ENCODE assay signal across 8 cellular contexts in genomic region chr17:40068129-40068581, GRCh38. TPM values are rescaled to one million over a fixed set of nuclear protein-coding genes. Genes with fewer than 3 reads are reported as not detected.
DNase-seq lines count a peak whose midpoint lies in the region; ATAC-seq and TF ChIP-seq lines count a peak whose summit lies in the region.

No MANE protein-coding gene starts in this region.

- POLR2A ChIA-PET in activated B cell treated with CpG ODN at 0.5 μM for 24 hours (lab: Charles Lee): interaction anchor here (1.5 to 2.0 kb wide), 2 partner anchors 14 to 22 kb away, joined by 3 to 10 read pairs; partner anchors contain the start of gene MED24

- no peaks in the 10 kb centered on the region for H3K9me3 Mint-ChIP-seq in activated B cell treated with CpG ODN at 0.5 μM for 24 hours
- peaks cover 6% of the 10 kb centered on the region for H3K9me3 Mint-ChIP-seq in glutamatergic neuron (ENCODE audit: unreplicated experiment)

- H2AFZ ChIP-seq in GM23248: peak overlapping the region; percentile 78; the same call in 1 of the 2 replicates
- no peak overlapping the region for H2AFZ ChIP-seq in Karpas-422 (ENCODE audit: low read length)

- H3F3A ChIP-seq in GM23248 (ENCODE audit: insufficient read depth): peaks cover 22% of the 10 kb centered on the region

- peak overlapping the region; percentile 99 for H3K4me2 ChIP-seq in GM23248 (ENCODE audit: unreplicated experiment)
- no peak overlapping the region for H3K4me2 ChIP-seq in Karpas-422 (ENCODE audit: low read depth, low read length, poor library complexity, severe bottlenecking)

- no peak for TF ChIP-seq EP300 in gastroesophageal sphincter (IDR thresholded peaks at IDR 0.05)

- H3K9ac ChIP-seq in GM23248 (peak overlapping the region; percentile 83), Karpas-422 (ENCODE audit: low read length) (no peak overlapping the region)

- peak overlapping the region; percentile 86 for H3K4me3 Mint-ChIP-seq in activated B cell treated with CpG ODN at 0.5 μM for 24 hours
- H3K4me3 Mint-ChIP-seq in glutamatergic neuron (ENCODE audit: unreplicated experiment): no peak overlapping the region

- intact Hi-C loops in activated B cell treated with CpG ODN at 0.5 μM for 24 hours (cut with micrococcal nuclease) (no loop called here), gastrocnemius medialis (cut with DNase I; ENCODE audit: low total_unique reads) (no loop called here)

- peak overlapping the region; percentile 77 for H3K27ac Mint-ChIP-seq in activated B cell treated with CpG ODN at 0.5 μM for 24 hours
- no peak overlapping the region for H3K27ac Mint-ChIP-seq in glutamatergic neuron (ENCODE audit: unreplicated experiment)

- TF ChIP-seq CTCF in activated B cell treated with CpG ODN at 0.5 μM for 24 hours (IDR thresholded peaks at IDR 0.05) (no peak), gastroesophageal sphincter (IDR thresholded peaks at IDR 0.05) (no peak), gastrocnemius medialis (IDR thresholded peaks at IDR 0.05 in 4 of 5, conservative IDR thresholded peaks at IDR 0.05 in 1 of 5) (no peak), glutamatergic neuron (IDR thresholded peaks at IDR 0.05; ENCODE audit: partially characterized antibody, unreplicated experiment) (no peak)

- H3K4me1 ChIP-seq in GM23248 (ENCODE audit: insufficient read depth) (peaks cover 62% of the 10 kb centered on the region), gastroesophageal sphincter (peaks cover 17 to 98% (median 88%) of the 10 kb centered on the region in 3 donors), gastrocnemius medialis (peaks cover 90 to 93% of the 10 kb centered on the region in 2 donors), Karpas-422 (ENCODE audit: low read length) (peaks cover 52% of the 10 kb centered on the region)

- H3K27ac ChIP-seq in GM23248: peak overlapping the region; percentile 84
- peak overlapping the region; percentile 66 to 99 (median 97) for H3K27ac ChIP-seq in gastroesophageal sphincter
- peak overlapping the region; percentile 100 for H3K27ac ChIP-seq in gastrocnemius medialis
- H3K27ac ChIP-seq in Karpas-422 (ENCODE audit: low read length): no peak overlapping the region

- H3K4me3 ChIP-seq in GM23248 (peak overlapping the region; percentile 75), gastroesophageal sphincter (peak overlapping the region in 1 of 2 donors; percentile 44), gastrocnemius medialis (peak overlapping the region in 3 of 4 donors; percentile 50 to 61 (median 54)), H7 (ENCODE audit: insufficient read depth, low read depth, low read length) (no peak overlapping the region), Karpas-422 (ENCODE audit: low read length) (no peak overlapping the region)

- H3K36me3 Mint-ChIP-seq in activated B cell treated with CpG ODN at 0.5 μM for 24 hours (ENCODE audit: low read depth) (no peaks in the 10 kb centered on the region), glutamatergic neuron (ENCODE audit: unreplicated experiment) (no peaks in the 10 kb centered on the region)

- WGBS in GM23248 (ENCODE audit: low coverage in 1 of 2, low lambda C conversion rate in 2 of 2, missing lambda C conversion rate in 2 of 2), 2 experiments: 21 to 30% methylated on average over 4 of the region's 4 CpGs
- WGBS in gastroesophageal sphincter (ENCODE audit: low coverage in 1 of 2), 2 donors: 0 to 4% methylated on average over 2 to 4 of the region's 4 CpGs

- TF ChIP-seq POLR2A in gastroesophageal sphincter (IDR thresholded peaks at IDR 0.05) (no peak), gastrocnemius medialis (IDR thresholded peaks at IDR 0.05) (no peak)

- H3K9me3 ChIP-seq in GM23248 (ENCODE audit: low read depth) (no peaks in the 10 kb centered on the region), gastroesophageal sphincter (no peaks in the 10 kb centered on the region), gastrocnemius medialis (no peaks in the 10 kb centered on the region), Karpas-422 (ENCODE audit: low read length) (no peaks in the 10 kb centered on the region)

- ATAC-seq in activated B cell treated with CpG ODN at 0.5 μM for 24 hours (ENCODE audit: low read depth): no peak
- ATAC-seq in gastroesophageal sphincter: no peak
- no peak for ATAC-seq in gastrocnemius medialis

- H3K27me3 ChIP-seq in GM23248 (replicated peaks; ENCODE audit: insufficient read depth) (no peaks in the 10 kb centered on the region), gastroesophageal sphincter (no peaks in the 10 kb centered on the region), gastrocnemius medialis (no peaks in the 10 kb centered on the region), H7 (ENCODE audit: control insufficient read depth, insufficient read depth, low read length) (peaks cover 8% of the 10 kb centered on the region; the same call in 1 of the 2 replicates), Karpas-422 (ENCODE audit: low read length) (0 out of 2 replicates have a peak, but pooled peaks cover 3% of the 10 kb centered on the region)

- peaks cover 72% of the 10 kb centered on the region for H3K4me1 Mint-ChIP-seq in activated B cell treated with CpG ODN at 0.5 μM for 24 hours
- H3K4me1 Mint-ChIP-seq in glutamatergic neuron (ENCODE audit: low read depth, unreplicated experiment): peaks cover 23% of the 10 kb centered on the region

- H3K27me3 Mint-ChIP-seq in activated B cell treated with CpG ODN at 0.5 μM for 24 hours (no peaks in the 10 kb centered on the region), glutamatergic neuron (ENCODE audit: unreplicated experiment) (peaks cover 10% of the 10 kb centered on the region)

- CTCF ChIA-PET in activated B cell treated with CpG ODN at 0.5 μM for 24 hours (lab: Charles Lee): interaction anchor here (1.0 to 2.6 kb wide), 3 partner anchors 18 to 45 kb away, joined by 3 to 11 read pairs (median 3); no protein-coding TSS in a partner anchor

- peaks cover 74% of the 10 kb centered on the region for H3K79me2 ChIP-seq in GM23248 (ENCODE audit: insufficient read depth)
- H3K79me2 ChIP-seq in Karpas-422 (ENCODE audit: low read length): no peaks in the 10 kb centered on the region

- in situ Hi-C loops in GM23248 (cut with MboI) (no loop called here), gastrocnemius medialis (cut with MboI; ENCODE audit: low sequenced_read_pairs in 4 of 4) (loop anchor here in 1 of 4 donors (5.0 kb wide), 1 partner anchor 39 kb away; no protein-coding TSS in a partner anchor)

- no peaks in the 10 kb centered on the region for H3K9me2 ChIP-seq in GM23248 (ENCODE audit: insufficient read depth)
- H3K9me2 ChIP-seq in Karpas-422 (replicated peaks; ENCODE audit: insufficient read depth, low read length): no peaks in the 10 kb centered on the region

- DNase-seq in GM23248: peak; percentile 55
- DNase-seq in activated B cell treated with CpG ODN at 0.5 μM for 24 hours: no peak
- no peak for DNase-seq in gastrocnemius medialis
- no peak for DNase-seq in A172 (ENCODE audit: low spot score)
- DNase-seq in H7: no peak
- no peak for DNase-seq in Karpas-422
- DNase-seq in glutamatergic neuron: no peak

- H4K20me1 ChIP-seq in GM23248 (ENCODE audit: insufficient read depth) (peaks cover 6% of the 10 kb centered on the region; the same call in 1 of the 2 replicates), Karpas-422 (ENCODE audit: insufficient read depth, low read depth, low read length) (0 out of 2 replicates have a peak, but pooled peaks cover 3% of the 10 kb centered on the region)

- H3K36me3 ChIP-seq in GM23248 (ENCODE audit: low read depth) (no peaks in the 10 kb centered on the region), gastroesophageal sphincter (no peaks in the 10 kb centered on the region), gastrocnemius medialis (no peaks in the 10 kb centered on the region), H7 (replicated peaks; ENCODE audit: control insufficient read depth, insufficient read depth, low read length) (no peaks in the 10 kb centered on the region), Karpas-422 (ENCODE audit: insufficient read depth, low read length) (no peaks in the 10 kb centered on the region)

RNA-seq across cellular contexts. Expression of gene THRA, which starts 5.4 kb away (rescaled TPM):
- total RNA-seq in GM23248 (2014; rRNA removed; shearing (Covaris generic)): 33.3 and 36.2 TPM in 2 replicates
- 15.8 and 16.4 TPM in 2 replicates for polyA plus RNA-seq in GM23248 (2016; fragmentation: Nextera tagmentation; extraction: Ambion mirVana)
- total RNA-seq in activated B cell treated with CpG ODN at 0.5 μM for 24 hours (5.4 and 5.9 TPM in 2 replicates), gastroesophageal sphincter (100 to 1,000 TPM in 2 of 4 donors, 10 to 100 TPM in 2; 84.8 to 133 (median 102) TPM), gastrocnemius medialis (10 to 100 TPM; 42.2 to 71.6 (median 48.2) TPM), glutamatergic neuron (ENCODE audit: unreplicated experiment) (17.6 TPM)
- total RNA-seq in A172 (2014; rRNA removed; shearing (Covaris generic)): 14.5 and 17.8 TPM in 2 replicates
- 13.2 and 15.2 TPM in 2 replicates for total RNA-seq in H7 (2014; rRNA removed; shearing (Covaris generic))
- 1.7 and 2.5 TPM in 2 replicates for total RNA-seq in Karpas-422 (2014; rRNA removed; shearing (Covaris generic); ENCODE audit: low replicate concordance)

RNA-seq across cellular contexts. Expression of gene MED24, which starts 13.9 kb away (rescaled TPM):
- total RNA-seq in GM23248 (2014; rRNA removed; shearing (Covaris generic)): 35.3 and 37.3 TPM in 2 replicates
- polyA plus RNA-seq in GM23248 (2016; fragmentation: Nextera tagmentation; extraction: Ambion mirVana): 33.6 and 35.2 TPM in 2 replicates
- total RNA-seq in activated B cell treated with CpG ODN at 0.5 μM for 24 hours (110 and 127 TPM in 2 replicates), gastroesophageal sphincter (10 to 100 TPM; 42.1 to 57.9 (median 50.3) TPM), gastrocnemius medialis (100 to 1,000 TPM in 2 of 4 donors, 10 to 100 TPM in 2; 54.2 to 124 (median 93.9) TPM), glutamatergic neuron (ENCODE audit: unreplicated experiment) (172 TPM)
- 46.5 and 67.3 TPM in 2 replicates for total RNA-seq in A172 (2014; rRNA removed; shearing (Covaris generic))
- 85.6 and 99.9 TPM in 2 replicates for total RNA-seq in H7 (2014; rRNA removed; shearing (Covaris generic))
- 40.8 and 50.6 TPM in 2 replicates for total RNA-seq in Karpas-422 (2014; rRNA removed; shearing (Covaris generic); ENCODE audit: low replicate concordance)

RNA-seq across cellular contexts. Expression of gene NR1D1, which starts 32.2 kb away (rescaled TPM):
- total RNA-seq in GM23248 (2014; rRNA removed; shearing (Covaris generic)): 0.76 and 2.4 TPM in 2 replicates
- 4.6 and 5.4 TPM in 2 replicates for polyA plus RNA-seq in GM23248 (2016; fragmentation: Nextera tagmentation; extraction: Ambion mirVana)
- total RNA-seq in activated B cell treated with CpG ODN at 0.5 μM for 24 hours (5.5 and 6.1 TPM in 2 replicates), gastroesophageal sphincter (10 to 100 TPM in 3 of 4 donors, 1 to 10 TPM in 1; 1.5 to 20.4 (median 18.3) TPM), gastrocnemius medialis (10 to 100 TPM; 16.0 to 34.2 (median 18.3) TPM), glutamatergic neuron (ENCODE audit: unreplicated experiment) (1.3 TPM)
- total RNA-seq in A172 (2014; rRNA removed; shearing (Covaris generic)): 1.1 and 2.2 TPM in 2 replicates
- total RNA-seq in H7 (2014; rRNA removed; shearing (Covaris generic)): 1.8 and 3.4 TPM in 2 replicates
- total RNA-seq in Karpas-422 (2014; rRNA removed; shearing (Covaris generic); ENCODE audit: low replicate concordance): 0.65 and 0.67 TPM in 2 replicates

RNA-seq across cellular contexts. Expression of gene CSF3, which starts 52.9 kb away (rescaled TPM):
- total RNA-seq in GM23248 (2014; rRNA removed; shearing (Covaris generic)): not detected in 2 replicates
- 0.13 TPM in 1 of 2 replicates, not detected in the other for polyA plus RNA-seq in GM23248 (2016; fragmentation: Nextera tagmentation; extraction: Ambion mirVana)
- total RNA-seq in activated B cell treated with CpG ODN at 0.5 μM for 24 hours (not detected in 2 replicates), gastroesophageal sphincter (1 to 10 TPM in 1 of 4 donors, not detected in 3; 9.3 TPM), gastrocnemius medialis (10 to 100 TPM; 11.4 to 20.6 (median 16.3) TPM), glutamatergic neuron (ENCODE audit: unreplicated experiment) (not detected)
- not detected in 2 replicates for total RNA-seq in A172 (2014; rRNA removed; shearing (Covaris generic))
- total RNA-seq in H7 (2014; rRNA removed; shearing (Covaris generic)): 0.28 TPM in 1 of 2 replicates, not detected in the other
- total RNA-seq in Karpas-422 (2014; rRNA removed; shearing (Covaris generic); ENCODE audit: low replicate concordance): not detected in 2 replicates

RNA-seq across cellular contexts. Expression of gene MSL1, which starts 53.6 kb away (rescaled TPM):
- 45.3 and 76.1 TPM in 2 replicates for total RNA-seq in GM23248 (2014; rRNA removed; shearing (Covaris generic))
- 8.9 and 9.0 TPM in 2 replicates for polyA plus RNA-seq in GM23248 (2016; fragmentation: Nextera tagmentation; extraction: Ambion mirVana)
- total RNA-seq in activated B cell treated with CpG ODN at 0.5 μM for 24 hours (84.5 and 101 TPM in 2 replicates), gastroesophageal sphincter (100 to 1,000 TPM in 1 of 4 donors, 10 to 100 TPM in 3; 67.0 to 107 (median 88.1) TPM), gastrocnemius medialis (10 to 100 TPM; 75.7 to 96.3 (median 85.9) TPM), glutamatergic neuron (ENCODE audit: unreplicated experiment) (110 TPM)
- total RNA-seq in A172 (2014; rRNA removed; shearing (Covaris generic)): 61.3 and 64.3 TPM in 2 replicates
- total RNA-seq in H7 (2014; rRNA removed; shearing (Covaris generic)): 44.2 and 70.0 TPM in 2 replicates
- 48.6 and 53.2 TPM in 2 replicates for total RNA-seq in Karpas-422 (2014; rRNA removed; shearing (Covaris generic); ENCODE audit: low replicate concordance)

Comparison
In these comparisons a context has a peak if more than half of its experiments do, and no peak if none do; other contexts are left out.
1. H3K4me3 ChIP-seq: peak in GM23248 (single experiment) and gastrocnemius medialis (3 of 4); none in H7 (single experiment) and Karpas-422 (single experiment).